ENCODE assay signal across 1 cellular context in the genomic region with DNA sequence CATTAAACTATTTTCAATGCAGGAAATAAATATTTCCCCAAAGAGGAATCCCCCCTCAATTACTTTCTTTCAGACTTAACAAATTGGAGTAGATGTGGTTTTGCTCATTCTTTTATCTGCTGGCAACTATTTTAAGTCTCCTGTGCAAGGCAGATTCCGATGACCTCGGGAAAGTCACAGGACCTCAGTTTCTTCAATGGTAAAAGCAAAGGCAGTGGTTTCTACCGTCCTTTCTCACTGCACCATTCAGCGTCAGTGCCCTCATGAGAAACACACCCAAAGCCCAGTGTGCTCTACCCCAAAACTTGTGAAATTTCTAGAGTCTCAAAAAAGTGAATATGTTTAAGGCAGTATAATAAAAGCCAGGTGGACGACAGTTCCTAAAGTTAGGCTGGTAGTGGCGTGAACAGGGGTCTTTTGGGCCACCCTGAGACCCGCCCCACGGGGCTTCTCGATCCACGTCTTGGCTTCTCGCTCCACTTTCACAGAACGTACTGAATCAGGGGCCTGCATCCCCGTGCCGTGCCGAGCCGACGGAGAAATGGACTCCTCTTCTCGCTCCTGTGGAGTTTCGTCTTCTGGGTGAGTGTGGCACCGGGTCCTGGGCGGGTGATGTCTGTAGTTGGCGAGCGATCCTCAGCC.
TF ChIP-seq lines count a peak whose summit lies in the region.

No MANE protein-coding gene starts in this region.

TF ChIP-seq in GM23338, 12 proteins besides CTCF, POLR2A, EP300 and RAD21 (continued from another document):
- TF ChIP-seq, protein P1, sequence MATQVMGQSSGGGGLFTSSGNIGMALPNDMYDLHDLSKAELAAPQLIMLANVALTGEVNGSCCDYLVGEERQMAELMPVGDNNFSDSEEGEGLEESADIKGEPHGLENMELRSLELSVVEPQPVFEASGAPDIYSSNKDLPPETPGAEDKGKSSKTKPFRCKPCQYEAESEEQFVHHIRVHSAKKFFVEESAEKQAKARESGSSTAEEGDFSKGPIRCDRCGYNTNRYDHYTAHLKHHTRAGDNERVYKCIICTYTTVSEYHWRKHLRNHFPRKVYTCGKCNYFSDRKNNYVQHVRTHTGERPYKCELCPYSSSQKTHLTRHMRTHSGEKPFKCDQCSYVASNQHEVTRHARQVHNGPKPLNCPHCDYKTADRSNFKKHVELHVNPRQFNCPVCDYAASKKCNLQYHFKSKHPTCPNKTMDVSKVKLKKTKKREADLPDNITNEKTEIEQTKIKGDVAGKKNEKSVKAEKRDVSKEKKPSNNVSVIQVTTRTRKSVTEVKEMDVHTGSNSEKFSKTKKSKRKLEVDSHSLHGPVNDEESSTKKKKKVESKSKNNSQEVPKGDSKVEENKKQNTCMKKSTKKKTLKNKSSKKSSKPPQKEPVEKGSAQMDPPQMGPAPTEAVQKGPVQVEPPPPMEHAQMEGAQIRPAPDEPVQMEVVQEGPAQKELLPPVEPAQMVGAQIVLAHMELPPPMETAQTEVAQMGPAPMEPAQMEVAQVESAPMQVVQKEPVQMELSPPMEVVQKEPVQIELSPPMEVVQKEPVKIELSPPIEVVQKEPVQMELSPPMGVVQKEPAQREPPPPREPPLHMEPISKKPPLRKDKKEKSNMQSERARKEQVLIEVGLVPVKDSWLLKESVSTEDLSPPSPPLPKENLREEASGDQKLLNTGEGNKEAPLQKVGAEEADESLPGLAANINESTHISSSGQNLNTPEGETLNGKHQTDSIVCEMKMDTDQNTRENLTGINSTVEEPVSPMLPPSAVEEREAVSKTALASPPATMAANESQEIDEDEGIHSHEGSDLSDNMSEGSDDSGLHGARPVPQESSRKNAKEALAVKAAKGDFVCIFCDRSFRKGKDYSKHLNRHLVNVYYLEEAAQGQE (IDR thresholded peaks at IDR 0.05; ENCODE audit: unreplicated experiment) = no peak
- TF ChIP-seq STAT1 (IDR thresholded peaks at IDR 0.05; ENCODE audit: unreplicated experiment) = no peak
